Comparison of ENCODE assay signal across 8 cellular contexts in genomic region chr19:632228-633067, GRCh38. TPM values are rescaled to one million over a fixed set of nuclear protein-coding genes. Genes with fewer than 3 reads are reported as not detected.
DNase-seq lines count a peak whose midpoint lies in the region; ATAC-seq and TF ChIP-seq lines count a peak whose summit lies in the region.

No MANE protein-coding gene starts in this region.

- H3K27ac ChIP-seq in SU-DHL-6 (ENCODE audit: low read depth, low read length) (peak overlapping the region; percentile 52), dorsolateral prefrontal cortex (peak overlapping the region in 48 of 59 donors; percentile 14 to 92 (median 74)), thymus (ENCODE audit: low read depth) (peak overlapping the region; percentile 80)

- no peaks in the 10 kb centered on the region for H3F3A ChIP-seq in SU-DHL-6 (ENCODE audit: insufficient read depth)

- H3K9me3 ChIP-seq in SU-DHL-6 (ENCODE audit: insufficient read depth, low read length) (no peaks in the 10 kb centered on the region), mononuclear cell (ENCODE audit: low read depth, low read length) (no peaks in the 10 kb centered on the region), thymus (ENCODE audit: control insufficient read depth) (no peaks in the 10 kb centered on the region)

- H3K27me3 ChIP-seq in SU-DHL-6 (ENCODE audit: low read length) = no peaks in the 10 kb centered on the region
- H3K27me3 ChIP-seq in dorsolateral prefrontal cortex = no peaks in the 10 kb centered on the region
- H3K27me3 ChIP-seq in mononuclear cell (ENCODE audit: insufficient read depth, low read length) = no peaks in the 10 kb centered on the region
- no peaks in the 10 kb centered on the region for H3K27me3 ChIP-seq in thymus (ENCODE audit: control insufficient read depth, insufficient read depth)

- H3K36me3 ChIP-seq in SU-DHL-6 (ENCODE audit: low read length) (peaks cover 2% of the 10 kb centered on the region; the same call in 1 of the 2 replicates), thymus (ENCODE audit: control insufficient read depth, insufficient read depth) (peaks cover 23% of the 10 kb centered on the region)

- no peaks in the 10 kb centered on the region for H3K9me2 ChIP-seq in SU-DHL-6 (replicated peaks; ENCODE audit: insufficient read depth, low read length)

- DNase-seq in AG08396 (ENCODE audit: low spot score) (peak; percentile 76), dorsolateral prefrontal cortex (no peak), DMS114 treated with DMSO at 0.1 percent for 48 hours (lab: John Stamatoyannopoulos, UW; ENCODE audit: unreplicated experiment) (no peak)

- H3K79me2 ChIP-seq in SU-DHL-6 (ENCODE audit: insufficient read depth, low read length) = peaks cover 17% of the 10 kb centered on the region; the same call in 1 of the 2 replicates

- H3K9ac ChIP-seq in SU-DHL-6 (ENCODE audit: low read length) = peak overlapping the region; percentile 80

- H2AFZ ChIP-seq in SU-DHL-6 (ENCODE audit: low read depth, low read length, severe bottlenecking) = peak overlapping the region; percentile 88

- WGBS in thymus = 30% methylated on average over 47 of the region's 47 CpGs

- intact Hi-C loops in dorsolateral prefrontal cortex (cut with DNase I) = loop anchor here in 1 of 2 donors (1.0 to 5.0 kb wide), 4 partner anchors 31 to 100 kb away; partner anchors contain the start of genes BSG, CDC34 and RNF126

- peak; percentile 14 for ATAC-seq in GM18907 (IDR thresholded peaks at IDR 0.05; ENCODE audit: unreplicated experiment)
- peak; percentile 16 for ATAC-seq in HG03442 (IDR thresholded peaks at IDR 0.05; ENCODE audit: unreplicated experiment)

- H3K4me3 ChIP-seq in SU-DHL-6 (ENCODE audit: insufficient read depth, low read length, poor library complexity, severe bottlenecking) (peak overlapping the region; percentile 90), dorsolateral prefrontal cortex (peak overlapping the region; percentile 52 to 100 (median 95)), mononuclear cell (ENCODE audit: low read length) (peak overlapping the region; percentile 80), thymus (ENCODE audit: low read length) (peak overlapping the region; percentile 91)

- TF ChIP-seq CTCF in SU-DHL-6 (IDR thresholded peaks at IDR 0.05; ENCODE audit: insufficient read depth, low read length, poor library complexity, severe bottlenecking) = no peak
- TF ChIP-seq CTCF in dorsolateral prefrontal cortex (IDR thresholded peaks at IDR 0.05 in 54 of 56, conservative IDR thresholded peaks at IDR 0.05 in 2 of 56; ENCODE audit: low read depth in 1 of 56, partially characterized antibody in 56 of 56) = no peak

- no peaks in the 10 kb centered on the region for H4K20me1 ChIP-seq in SU-DHL-6 (ENCODE audit: low read depth, low read length)

- peak overlapping the region; percentile 92 for H3K4me2 ChIP-seq in SU-DHL-6 (ENCODE audit: low read depth, low read length, poor library complexity, severe bottlenecking)

- H3K4me1 ChIP-seq in mononuclear cell (ENCODE audit: insufficient read depth, low read length) (peaks cover 22% of the 10 kb centered on the region), thymus (ENCODE audit: control insufficient read depth, insufficient read depth, low read length) (peaks cover 17% of the 10 kb centered on the region)

RNA-seq across cellular contexts. Expression of gene POLRMT, which starts 0.9 kb away (rescaled TPM):
- total RNA-seq in dorsolateral prefrontal cortex (10 to 100 TPM; 27.8 to 91.2 (median 61.9) TPM), mononuclear cell (16.8 TPM)
- 130 TPM for polyA plus RNA-seq in thymus

RNA-seq across cellular contexts. Expression of gene FGF22, which starts 7.2 kb away (rescaled TPM):
- total RNA-seq in dorsolateral prefrontal cortex (10 to 100 TPM in 2 of 120 experiments, 1 to 10 TPM in 118; 3.6 to 10.1 (median 5.8) TPM), mononuclear cell (0.10 TPM)
- 0.25 TPM for polyA plus RNA-seq in thymus

RNA-seq across cellular contexts. Expression of gene RNF126, which starts 30.6 kb away (rescaled TPM):
- total RNA-seq in dorsolateral prefrontal cortex = 10 to 100 TPM; 22.4 to 58.2 (median 41.2) TPM
- total RNA-seq in mononuclear cell = 80.6 TPM
- polyA plus RNA-seq in thymus = 38.2 TPM

RNA-seq across cellular contexts. Expression of gene HCN2, which starts 42.8 kb away (rescaled TPM):
- 100 to 1,000 TPM in 109 of 120 experiments, 10 to 100 TPM in 11; 76.8 to 199 (median 123) TPM for total RNA-seq in dorsolateral prefrontal cortex
- 0.21 TPM for total RNA-seq in mononuclear cell
- 0.46 TPM for polyA plus RNA-seq in thymus

RNA-seq across cellular contexts. Expression of gene FSTL3, which starts 43.7 kb away (rescaled TPM):
- total RNA-seq in dorsolateral prefrontal cortex = 10 to 100 TPM in 118 of 120 experiments, 1 to 10 TPM in 2; 9.3 to 35.4 (median 18.1) TPM
- total RNA-seq in mononuclear cell = 0.73 TPM
- 12.5 TPM for polyA plus RNA-seq in thymus
